Comparison of ENCODE assay signal across 9 cellular contexts in genomic region chr3:23797490-23797889, GRCh38. TPM values are rescaled to one million over a fixed set of nuclear protein-coding genes. Genes with fewer than 3 reads are reported as not detected.
DNase-seq lines count a peak whose midpoint lies in the region; ATAC-seq and TF ChIP-seq lines count a peak whose summit lies in the region.
"Had no signal": no experiment of that assay in that cellular context is flagged by ENCODE, and none has a peak within 500 bp of the region (broad histone marks: within the 10 kb centered on the region; RNA-seq: fewer than 3 reads in every experiment).

No MANE protein-coding gene starts in this region.

- in situ Hi-C loops in G401 (cut with HindIII; ENCODE audit: low sequenced_read_pairs), result no loop called here

- TF ChIP-seq CTCF in foreskin keratinocyte (conservative IDR thresholded peaks at IDR 0.05), result no peak

- H3K27ac Mint-ChIP-seq in dendritic cell treated with granulocyte-macrophage colony-stimulating factor and Interleukin-4, amounts not matched to agents 40 ng/mL and 50 ng/mL, for 4 days, result peak overlapping the region; percentile 60

- ATAC-seq in GM18870 (IDR thresholded peaks at IDR 0.05; ENCODE audit: unreplicated experiment), result peak; percentile 93
- peak; percentile 77 for ATAC-seq in GM21515 (IDR thresholded peaks at IDR 0.05; ENCODE audit: unreplicated experiment)
- ATAC-seq in HG03103 (IDR thresholded peaks at IDR 0.05; ENCODE audit: low read depth, unreplicated experiment), result peak; percentile 75
- ATAC-seq in foreskin keratinocyte, result no peak
- ATAC-seq: left ventricle myocardium superior had no signal

- DNase-seq in activated CD4-positive, alpha-beta T cell treated with anti-CD3 and anti-CD28 coated beads for 1 hour, result no peak
- DNase-seq in G401 (ENCODE audit: low spot score), result no peak
- DNase-seq in foreskin keratinocyte, result no peak
- DNase-seq: left ventricle myocardium superior, retina had no signal

- no peak overlapping the region for H3K27ac ChIP-seq in foreskin keratinocyte

- no peaks in the 10 kb centered on the region for H3K4me1 ChIP-seq in foreskin keratinocyte

- intact Hi-C loops in dendritic cell treated with granulocyte-macrophage colony-stimulating factor and Interleukin-4, amounts not matched to agents 40 ng/mL and 50 ng/mL, for 4 days (cut with micrococcal nuclease), result no loop called here

- peaks cover 13% of the 10 kb centered on the region for H3K27me3 Mint-ChIP-seq in dendritic cell treated with granulocyte-macrophage colony-stimulating factor and Interleukin-4, amounts not matched to agents 40 ng/mL and 50 ng/mL, for 4 days

- no peaks in the 10 kb centered on the region for H3K27me3 ChIP-seq in foreskin keratinocyte

- no peak overlapping the region for H3K4me3 Mint-ChIP-seq in dendritic cell treated with granulocyte-macrophage colony-stimulating factor and Interleukin-4, amounts not matched to agents 40 ng/mL and 50 ng/mL, for 4 days

- H3K9me3 Mint-ChIP-seq in dendritic cell treated with granulocyte-macrophage colony-stimulating factor and Interleukin-4, amounts not matched to agents 40 ng/mL and 50 ng/mL, for 4 days, result no peaks in the 10 kb centered on the region

- H3K4me1 Mint-ChIP-seq in dendritic cell treated with granulocyte-macrophage colony-stimulating factor and Interleukin-4, amounts not matched to agents 40 ng/mL and 50 ng/mL, for 4 days (ENCODE audit: low read depth), result peaks cover 15% of the 10 kb centered on the region

- H3K36me3 Mint-ChIP-seq in dendritic cell treated with granulocyte-macrophage colony-stimulating factor and Interleukin-4, amounts not matched to agents 40 ng/mL and 50 ng/mL, for 4 days (ENCODE audit: low read depth), result no peaks in the 10 kb centered on the region

RNA-seq across cellular contexts. Expression of gene UBE2E1, which starts 8.3 kb away (rescaled TPM):
- total RNA-seq in G401 (2014; rRNA removed; shearing (Covaris generic)), result 121 and 174 TPM in 2 replicates
- total RNA-seq in foreskin keratinocyte, result 91.8 and 97.3 TPM in 2 replicates
- polyA plus RNA-seq in foreskin keratinocyte, result 88.1 and 93.4 TPM in 2 replicates
